9 cellular contexts compared by ENCODE assay signal in the genomic region with DNA sequence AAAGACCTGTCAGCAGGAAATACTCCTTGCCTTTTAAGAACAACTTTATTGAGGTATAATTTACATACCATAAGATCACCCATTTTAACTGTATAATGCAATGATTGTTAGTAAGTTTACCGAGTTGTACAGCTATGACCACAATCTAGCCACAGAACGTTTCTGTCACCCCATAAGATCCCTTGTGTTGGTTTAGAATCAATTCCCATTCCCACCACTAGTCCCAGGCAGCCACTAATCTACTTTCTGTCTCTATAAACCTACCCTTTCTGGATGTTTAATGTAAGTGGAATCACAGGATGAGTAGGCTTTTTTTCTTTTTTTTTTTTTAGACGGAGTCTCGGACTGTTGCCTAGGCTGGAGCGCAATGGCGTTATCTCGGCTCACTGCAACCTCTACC. TPM values are rescaled to one million over a fixed set of nuclear protein-coding genes. Genes with fewer than 3 reads are reported as not detected.
DNase-seq lines count a peak whose midpoint lies in the region; TF ChIP-seq lines count a peak whose summit lies in the region.
"Had no signal": no experiment of that assay in that cellular context is flagged by ENCODE, and none has a peak within 500 bp of the region (broad histone marks: within the 10 kb centered on the region; RNA-seq: fewer than 3 reads in every experiment).

No MANE protein-coding gene starts in this region.

- H3K79me2 ChIP-seq in PC-9 (ENCODE audit: low read depth), result peaks cover 60% of the 10 kb centered on the region

- intact Hi-C loops in PC-9 (cut with micrococcal nuclease; ENCODE audit: unreplicated experiment), result no loop called here

- no peak overlapping the region for H3K27ac ChIP-seq in PC-9

- peak; percentile 16 for DNase-seq in ACHN
- DNase-seq in EH (ENCODE audit: low read depth), result peak; percentile 29
- no peak for DNase-seq in PC-9
- peak; percentile 17 for DNase-seq in fibroblast of villous mesenchyme (ENCODE audit: low read depth)
- no peak for DNase-seq in activated gamma-delta T cell treated with Interleukin-2 at 50 U/mL for 16 hours
- DNase-seq in dermis blood vessel endothelial cell, result no peak
- DNase-seq in hypothalamus (lab: John Stamatoyannopoulos, UW), result no peak
- DNase-seq in HPDE6-E6E7 (ENCODE audit: extremely low spot score), result no peak
- DNase-seq: stimulated activated CD4-positive, alpha-beta T cell treated with anti-CD3 and anti-CD28 coated beads, Interleukin-1b, Interleukin-23, amount 100 ng/mL, for 48 hours had no signal

- H3K4me1 ChIP-seq in PC-9 (replicated peaks; ENCODE audit: insufficient read depth), result peaks cover 6% of the 10 kb centered on the region

- no peaks in the 10 kb centered on the region for H3K27me3 ChIP-seq in PC-9 (ENCODE audit: insufficient read depth, low read depth)

- 0 out of 2 replicates have a peak, but pooled peaks cover under 1% of the 10 kb centered on the region for H3F3A ChIP-seq in PC-9 (ENCODE audit: insufficient read depth, low read depth)

- no peak overlapping the region for H3K4me3 ChIP-seq in PC-9
- H3K4me3 ChIP-seq in fibroblast of villous mesenchyme (ENCODE audit: low read depth, low read length), result no peak overlapping the region

- CTCF ChIA-PET in PC-9 (lab: Charles Lee), result interaction anchor here (0.7 kb wide), 2 partner anchors 95 to 826 kb away, joined by 4 read pairs; no protein-coding TSS in a partner anchor

- no peak overlapping the region for H3K4me2 ChIP-seq in PC-9

- H3K36me3 ChIP-seq in PC-9 (ENCODE audit: low read depth), result no peaks in the 10 kb centered on the region

- no TSS peak for BruUV-seq in PC-9 (replicated peaks; lab: Mats Ljungman, UMichigan)

- no peaks in the 10 kb centered on the region for H3K9me3 ChIP-seq in PC-9 (ENCODE audit: insufficient read depth, low read depth)

- in situ Hi-C loops in ACHN (cut with HindIII; ENCODE audit: low pct_ligation_motif_present, low pct_unique_long_range_greater_than_20kb, low sequenced_read_pairs), result no loop called here

- peaks cover 11% of the 10 kb centered on the region; the same call in 1 of the 2 replicates for H4K20me1 ChIP-seq in PC-9 (ENCODE audit: insufficient read depth)

- POLR2A ChIA-PET in PC-9 (lab: Charles Lee; ENCODE audit: unreplicated experiment), result no interaction called here

- no peak overlapping the region for H2AFZ ChIP-seq in PC-9

- peak; percentile 48; the same call in 1 of the 2 replicates for TF ChIP-seq CTCF in PC-9 (conservative IDR thresholded peaks at IDR 0.05)
- peak; percentile 41 for TF ChIP-seq CTCF in fibroblast of villous mesenchyme (IDR thresholded peaks at IDR 0.05; ENCODE audit: insufficient read depth, low read depth, low read length)

- no peaks in the 10 kb centered on the region for H3K9me2 ChIP-seq in PC-9 (ENCODE audit: insufficient read depth)

RNA-seq across cellular contexts. Expression of a gene that starts 4.4 kb away (rescaled TPM):
- total RNA-seq in PC-9 (2021) (66.4 and 77.4 TPM in 2 replicates), fibroblast of villous mesenchyme (27.4 and 38.0 TPM in 2 replicates), dermis blood vessel endothelial cell (29.3 and 167 TPM in 2 replicates)

RNA-seq across cellular contexts. Expression of a gene that starts 15.2 kb away (rescaled TPM):
- total RNA-seq in PC-9 (2021) (68.2 and 80.7 TPM in 2 replicates), fibroblast of villous mesenchyme (41.9 and 45.1 TPM in 2 replicates), dermis blood vessel endothelial cell (49.5 and 82.3 TPM in 2 replicates)

Comparison
In these comparisons a context has a peak if more than half of its experiments do, and no peak if none do; other contexts are left out.
1. DNase-seq: peak in ACHN (single experiment), EH (single experiment) and fibroblast of villous mesenchyme (single experiment); none in PC-9 (0 of 2), activated gamma-delta T cell treated with Interleukin-2 at 50 U/mL for 16 hours (single experiment), dermis blood vessel endothelial cell (single experiment), hypothalamus (0 of 51) and HPDE6-E6E7 (single experiment).